8 cellular contexts compared by ENCODE assay signal in the genomic region with DNA sequence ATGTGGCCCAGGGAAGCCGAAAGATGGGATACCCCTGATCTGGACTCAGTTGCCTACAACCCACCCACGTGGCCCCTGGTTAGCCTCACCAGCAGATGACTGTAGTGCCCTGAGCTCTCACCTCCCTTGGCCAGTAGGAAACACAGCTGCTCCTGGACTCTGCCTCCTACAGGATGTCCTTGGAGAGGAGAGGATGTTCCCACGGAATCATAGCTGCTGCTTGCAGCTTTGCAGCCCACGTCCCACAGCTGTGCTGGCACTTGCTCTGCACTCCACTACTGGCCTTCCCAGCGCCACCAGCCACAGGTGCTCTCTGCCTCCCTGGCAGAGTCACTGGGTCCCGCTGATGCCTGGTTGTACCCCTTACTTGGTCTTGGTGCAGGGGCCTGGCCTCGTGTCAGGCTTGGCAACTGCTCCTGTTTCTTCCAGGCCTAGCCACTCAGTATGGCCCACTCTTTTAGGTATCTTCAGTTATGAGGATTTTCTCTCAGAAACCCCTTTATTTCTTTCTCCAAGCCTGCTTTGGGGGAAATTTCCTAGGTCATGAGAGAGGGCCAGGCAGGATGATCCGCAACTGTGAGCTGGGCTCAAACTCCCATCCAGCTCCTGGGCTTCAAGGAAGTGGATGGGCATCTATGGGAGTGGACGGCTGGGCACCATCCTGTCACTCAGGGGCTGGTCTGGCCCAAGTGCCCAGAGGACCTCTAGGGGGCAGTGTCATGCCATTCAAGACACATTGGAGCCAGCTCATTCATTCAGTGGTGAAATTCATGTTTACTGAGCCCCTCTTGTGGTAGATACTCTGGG. TPM values are rescaled to one million over a fixed set of nuclear protein-coding genes. Genes with fewer than 3 reads are reported as not detected.
DNase-seq lines count a peak whose midpoint lies in the region; ATAC-seq and TF ChIP-seq lines count a peak whose summit lies in the region.

No MANE protein-coding gene starts in this region.

- H3K9me3 Mint-ChIP-seq in Caco-2 (ENCODE audit: unreplicated experiment): no peaks in the 10 kb centered on the region

- POLR2A ChIA-PET in Caco-2 (lab: Charles Lee): interaction anchor here (0.8 to 1.1 kb wide), 3 partner anchors 23 to 29 kb away, joined by 3 to 5 read pairs (median 3); no protein-coding TSS in a partner anchor

- whole genome bisulfite sequencing in spleen, 5 donors: 52 to 72% (median 67%) methylated on average over 9 of the region's 9 CpGs

- H3K4me3 ChIP-seq in Caco-2 (ENCODE audit: low read depth, low read length) (no peak overlapping the region), spleen (no peak overlapping the region)

- peak overlapping the region; percentile 60 for H3K27ac Mint-ChIP-seq in Caco-2 (ENCODE audit: unreplicated experiment)

- CTCF ChIA-PET in Caco-2 (lab: Charles Lee): interaction anchor here (0.7 to 2.6 kb wide), 16 partner anchors 9 to 714 kb away, joined by 3 to 44 read pairs (median 6); partner anchors contain the start of gene PLCD1

- peak; percentile 94 for ATAC-seq in GM19372 (IDR thresholded peaks at IDR 0.05; ENCODE audit: low read depth, unreplicated experiment)
- ATAC-seq in HG03521 (IDR thresholded peaks at IDR 0.05; ENCODE audit: unreplicated experiment): peak; percentile 63

- H3K4me1 ChIP-seq in Caco-2 (peaks cover 24% of the 10 kb centered on the region), spleen (peaks cover 4 to 25% (median 14%) of the 10 kb centered on the region in 6 donors)

- BruUV-seq in Caco-2 (replicated peaks; lab: Mats Ljungman, UMichigan): no TSS peak

- H3K4me3 Mint-ChIP-seq in Caco-2 (ENCODE audit: unreplicated experiment): no peak overlapping the region

- H3K36me3 ChIP-seq in Caco-2 (ENCODE audit: control insufficient read depth, insufficient read depth, low read length) (no peaks in the 10 kb centered on the region; the same call in 1 of the 2 replicates), spleen (peaks cover 0 to 46% (median 2%) of the 10 kb centered on the region in 6 donors)

- H3K27me3 Mint-ChIP-seq in Caco-2 (ENCODE audit: insufficient read depth, unreplicated experiment): no peaks in the 10 kb centered on the region

- intact Hi-C loops in Caco-2 (cut with micrococcal nuclease; ENCODE audit: unreplicated experiment): loop anchor here (1.0 kb wide), 3 partner anchors 23 to 66 kb away; no protein-coding TSS in a partner anchor
- intact Hi-C loops in spleen (cut with DNase I; ENCODE audit: low total_unique reads): no loop called here

- peak; percentile 73 to 80 for DNase-seq in Caco-2
- peak; percentile 45 for DNase-seq in SW480 (ENCODE audit: low spot score)
- DNase-seq in amniotic stem cell (lab: John Stamatoyannopoulos, UW): peak; percentile 4
- DNase-seq in hepatic stellate cell (ENCODE audit: low spot score): peak; percentile 64
- DNase-seq in spleen: peak; percentile 89
- no peak for DNase-seq in NCI-H2196 (lab: John Stamatoyannopoulos, UW; ENCODE audit: unreplicated experiment)

- H3K9me3 ChIP-seq in Caco-2 (no peaks in the 10 kb centered on the region), spleen (no peaks in the 10 kb centered on the region)

- H3K27ac ChIP-seq in spleen: peak overlapping the region in 1 of 8 donors; percentile 20

- peak; percentile 75 to 84 for TF ChIP-seq CTCF in Caco-2 (IDR thresholded peaks at IDR 0.05; ENCODE audit: insufficient read depth in 1 of 2, low read depth in 1 of 2, low read length in 1 of 2, severe bottlenecking in 1 of 2, unreplicated experiment in 1 of 2)
- TF ChIP-seq CTCF in spleen (IDR thresholded peaks at IDR 0.05 in 8 of 11, conservative IDR thresholded peaks at IDR 0.05 in 3 of 11): peak; percentile 75 to 95 (median 89)

- H3K4me1 Mint-ChIP-seq in Caco-2 (ENCODE audit: low read depth, unreplicated experiment): peaks cover 28% of the 10 kb centered on the region

- H3K27me3 ChIP-seq in Caco-2 (replicated peaks; ENCODE audit: control insufficient read depth, insufficient read depth, low read length): no peaks in the 10 kb centered on the region
- no peaks in the 10 kb centered on the region for H3K27me3 ChIP-seq in spleen (replicated peaks in 1 of 7)

- TF ChIP-seq POLR2A in spleen (IDR thresholded peaks at IDR 0.05): no peak

- H3K36me3 Mint-ChIP-seq in Caco-2 (ENCODE audit: insufficient read depth, unreplicated experiment): peaks cover 31% of the 10 kb centered on the region

RNA-seq across cellular contexts. Expression of gene VILL, which starts 16.3 kb away (rescaled TPM):
- 11.7 and 12.2 TPM in 2 replicates for total RNA-seq in Caco-2 (2022)
- 10 to 100 TPM; 14.4 to 23.4 (median 16.1) TPM for total RNA-seq in spleen
- 10 to 100 TPM; 19.2 to 21.5 (median 20.1) TPM for polyA plus RNA-seq in spleen

RNA-seq across cellular contexts. Expression of gene PLCD1, which starts 55.1 kb away (rescaled TPM):
- total RNA-seq in Caco-2 (2022): 7.9 and 9.7 TPM in 2 replicates
- 10 to 100 TPM; 16.3 to 24.0 (median 20.8) TPM for total RNA-seq in spleen
- polyA plus RNA-seq in spleen: 10 to 100 TPM; 11.8 to 13.3 (median 12.7) TPM
